ENCODE assay signal across 8 cellular contexts in the genomic region with DNA sequence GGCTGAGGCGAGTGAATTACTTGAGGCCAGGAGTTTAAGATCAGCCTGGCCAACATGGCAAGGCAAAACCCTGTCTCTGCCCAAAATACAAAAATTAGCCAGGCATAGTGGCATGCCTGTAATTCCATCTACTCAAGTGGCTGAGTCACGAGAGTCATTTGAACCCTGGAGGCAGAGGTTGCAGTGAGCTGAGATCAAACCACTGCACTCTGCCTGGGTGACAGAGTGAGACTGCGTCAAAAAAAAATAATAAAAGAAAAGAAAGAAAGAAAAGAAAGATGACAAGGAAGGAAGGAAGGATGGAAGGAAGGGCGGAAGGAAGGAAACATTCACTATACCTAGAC.
"Had no signal": no experiment of that assay in that cellular context is flagged by ENCODE, and none has a peak within 500 bp of the region (broad histone marks: within the 10 kb centered on the region; RNA-seq: fewer than 3 reads in every experiment).

No MANE protein-coding gene starts in this region.

- H3K9me3 ChIP-seq: HAP-1 had no signal

- H3K36me3 ChIP-seq: HAP-1 had no signal

- ATAC-seq: GM23338, HCT116, K562 had no signal

- DNase-seq: H7, HFFc6, IMR-90, KG1 had no signal

- H3K27ac Mint-ChIP-seq: GM23338, HFFc6 had no signal

- H3K4me3 ChIP-seq: GM23338, HAP-1, K562 had no signal

- H3K4me3 Mint-ChIP-seq: GM23338, HFFc6 had no signal

- H3K4me1 ChIP-seq: HAP-1 had no signal

- H3K4me2 ChIP-seq: GM23338 had no signal

- H2AFZ ChIP-seq: GM23338 had no signal
